Comparison of ENCODE assay signal across 14 cellular contexts in the genomic region with DNA sequence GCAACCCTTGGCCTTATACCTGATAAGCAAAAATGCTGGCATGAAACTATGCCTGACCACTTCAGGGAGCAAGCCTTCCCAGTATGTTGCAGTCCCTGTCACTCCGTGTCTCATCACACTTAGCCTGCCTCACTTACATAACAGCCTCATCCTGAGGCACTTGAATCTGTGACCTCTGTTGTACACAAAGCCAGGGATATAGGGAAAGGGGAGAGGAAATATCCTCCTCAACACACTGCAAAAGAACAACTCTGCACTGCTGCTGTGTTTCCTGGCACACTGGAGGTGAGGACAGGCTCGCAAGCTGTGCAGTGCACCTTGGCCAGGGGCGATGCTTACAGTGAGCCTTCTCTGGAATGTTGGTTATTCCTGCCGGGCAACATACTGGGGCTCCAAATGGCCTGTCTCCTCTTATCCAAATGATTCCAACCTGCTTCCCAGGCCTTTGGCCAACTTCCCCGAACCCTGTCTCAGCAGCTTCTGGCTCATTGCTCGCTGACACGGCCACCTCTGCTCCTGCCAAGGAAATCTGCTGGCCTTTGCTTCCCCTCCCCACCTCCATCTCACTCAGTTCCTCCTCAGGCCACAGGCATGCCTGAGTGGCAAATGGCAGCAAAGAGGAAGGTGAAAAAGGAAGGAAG.
DNase-seq lines count a peak whose midpoint lies in the region; ATAC-seq lines count a peak whose summit lies in the region.
"Had no signal": no experiment of that assay in that cellular context is flagged by ENCODE, and none has a peak within 500 bp of the region (broad histone marks: within the 10 kb centered on the region; RNA-seq: fewer than 3 reads in every experiment).

No MANE protein-coding gene starts in this region.

- no peak overlapping the region for H3K14ac ChIP-seq in neuronal stem cell (ENCODE audit: low read length)

- H3K4me2 ChIP-seq in neuronal stem cell (ENCODE audit: insufficient read depth, low read length, poor library complexity, severe bottlenecking) (no peak overlapping the region), mesendoderm (ENCODE audit: low read length) (no peak overlapping the region)

- H3K4me1 ChIP-seq in neuronal stem cell (ENCODE audit: control insufficient read depth in 2 of 2, insufficient read depth in 1 of 2, low read depth in 1 of 2, low read length in 2 of 2) = peaks cover 9 to 33% of the 10 kb centered on the region in 2 donors
- H3K4me1 ChIP-seq in mesendoderm (ENCODE audit: control insufficient read depth, low read depth, low read length) = no peaks in the 10 kb centered on the region

- ATAC-seq in T-helper 17 cell (no peak), Right ventricle myocardium superior (ENCODE audit: poor library complexity) (peak; percentile 85), HG03135 (IDR thresholded peaks at IDR 0.05; ENCODE audit: unreplicated experiment) (no peak)
- ATAC-seq: activated naive CD4-positive, alpha-beta T cell treated with anti-CD3 and anti-CD28 coated beads, Interleukin-2, amount 50 U/mL, for 72 hours; naive thymus-derived CD8-positive, alpha-beta T cell; stimulated activated naive CD8-positive, alpha-beta T cell treated with anti-CD3 and anti-CD28 coated beads, Interleukin-15, Interleukin-2, amounts not matched to agents 100 U/mL and 50 U/mL, for 24 hours had no signal

- H2BK15ac ChIP-seq in neuronal stem cell (ENCODE audit: low read length) = no peak overlapping the region
- H2BK15ac ChIP-seq in mesendoderm (replicated peaks; ENCODE audit: low read depth) = no peak overlapping the region

- intact Hi-C loops in Right ventricle myocardium superior (cut with DNase I) = no loop called here

- H2BK120ac ChIP-seq in neuronal stem cell (ENCODE audit: low read depth, low read length) (no peak overlapping the region), mesendoderm (ENCODE audit: low read depth, low read length) (no peak overlapping the region)

- H3K27me3 ChIP-seq in neuronal stem cell (ENCODE audit: control insufficient read depth in 3 of 3, insufficient read depth in 3 of 3, low read depth in 1 of 3, low read length in 3 of 3) = no peaks in the 10 kb centered on the region
- no peaks in the 10 kb centered on the region for H3K27me3 ChIP-seq in mesendoderm (ENCODE audit: insufficient read depth, low read length, poor library complexity)

- no peaks in the 10 kb centered on the region for H3K79me2 ChIP-seq in mesendoderm (ENCODE audit: control insufficient read depth, insufficient read depth, low read length)

- H3K23ac ChIP-seq in neuronal stem cell (ENCODE audit: low read depth, low read length, poor library complexity) = no peak overlapping the region
- no peak overlapping the region for H3K23ac ChIP-seq in mesendoderm (ENCODE audit: low read length)

- no peaks in the 10 kb centered on the region for H3K36me3 ChIP-seq in neuronal stem cell (replicated peaks in 1 of 2; ENCODE audit: control insufficient read depth in 2 of 2, insufficient read depth in 2 of 2, low read length in 2 of 2)
- H3K36me3 ChIP-seq in mesendoderm (ENCODE audit: control insufficient read depth, insufficient read depth, low read length) = no peaks in the 10 kb centered on the region

- H3K4me3 Mint-ChIP-seq in T-helper 17 cell = no peak overlapping the region
- H3K4me3 Mint-ChIP-seq: naive thymus-derived CD8-positive, alpha-beta T cell had no signal

- H3K27me3 Mint-ChIP-seq in T-helper 17 cell = no peaks in the 10 kb centered on the region
- H3K27me3 Mint-ChIP-seq: naive thymus-derived CD8-positive, alpha-beta T cell had no signal

- H3K27ac Mint-ChIP-seq in T-helper 17 cell = peak overlapping the region; percentile 53
- H3K27ac Mint-ChIP-seq: activated naive CD4-positive, alpha-beta T cell treated with anti-CD3 and anti-CD28 coated beads, Interleukin-2, amount 50 U/mL, for 72 hours had no signal

- no peak overlapping the region for H2AK5ac ChIP-seq in neuronal stem cell (ENCODE audit: low read depth, low read length)
- H2AK5ac ChIP-seq in mesendoderm (ENCODE audit: low read length) = no peak overlapping the region

- no peaks in the 10 kb centered on the region for H3K9me3 ChIP-seq in T-helper 17 cell (ENCODE audit: control insufficient read depth, low read length, poor library complexity, severe bottlenecking)
- H3K9me3 ChIP-seq in neuronal stem cell (replicated peaks in 1 of 2; ENCODE audit: control insufficient read depth in 2 of 2, insufficient read depth in 1 of 2, low read depth in 1 of 2, low read length in 2 of 2) = no peaks in the 10 kb centered on the region

- peak; percentile 35 for DNase-seq in GDM1 (lab: John Stamatoyannopoulos, UW)
- DNase-seq in T-helper 17 cell = no peak
- peak; percentile 74 for DNase-seq in Right ventricle myocardium superior
- DNase-seq in neuronal stem cell (ENCODE audit: low spot score) = no peak
- no peak for DNase-seq in stimulated activated CD4-positive, alpha-beta T cell treated with anti-CD3 and anti-CD28 coated beads, Interleukin-15, amount 100 ng/mL, for 24 hours
- no peak for DNase-seq in stimulated activated naive CD4-positive, alpha-beta T cell treated with Interleukin-2 at 50 U/mL for 16 hours (lab: John Stamatoyannopoulos, UW)
- no peak for DNase-seq in mesendoderm
- DNase-seq: activated CD4-positive, alpha-beta T cell treated with anti-CD3 and anti-CD28 coated beads for 1 hour; AML-193; naive thymus-derived CD8-positive, alpha-beta T cell; stimulated activated naive CD8-positive, alpha-beta T cell treated with anti-CD3 and anti-CD28 coated beads, Interleukin-15, Interleukin-2, amounts not matched to agents 100 U/mL and 50 U/mL, for 24 hours had no signal

- H3K79me1 ChIP-seq in neuronal stem cell (ENCODE audit: low read depth, low read length) (no peaks in the 10 kb centered on the region), mesendoderm (ENCODE audit: low read length) (no peaks in the 10 kb centered on the region)

- H2BK12ac ChIP-seq in neuronal stem cell (ENCODE audit: low read length) = no peak overlapping the region

- H3K9ac ChIP-seq in neuronal stem cell (ENCODE audit: low read depth, low read length, poor library complexity) (no peak overlapping the region), mesendoderm (ENCODE audit: low read length) (no peak overlapping the region)

- H3K56ac ChIP-seq in mesendoderm (ENCODE audit: low read length) = no peak overlapping the region

- H3K18ac ChIP-seq in neuronal stem cell (ENCODE audit: low read length) = peak overlapping the region; percentile 1
- no peak overlapping the region for H3K18ac ChIP-seq in mesendoderm (ENCODE audit: low read length)

- H3K27ac ChIP-seq in neuronal stem cell (replicated peaks; ENCODE audit: low read length) = no peak overlapping the region
- no peak overlapping the region for H3K27ac ChIP-seq in mesendoderm (ENCODE audit: low read depth, low read length)
- H3K27ac ChIP-seq: RWPE1 had no signal

- H3K4ac ChIP-seq in neuronal stem cell (ENCODE audit: low read length) (no peak overlapping the region), mesendoderm (ENCODE audit: low read depth, low read length) (no peak overlapping the region)

- no peaks in the 10 kb centered on the region for H3K36me3 Mint-ChIP-seq in T-helper 17 cell (ENCODE audit: low read depth)
- H3K36me3 Mint-ChIP-seq: activated naive CD4-positive, alpha-beta T cell treated with anti-CD3 and anti-CD28 coated beads, Interleukin-2, amount 50 U/mL, for 72 hours; naive thymus-derived CD8-positive, alpha-beta T cell had no signal

- WGBS in neuronal stem cell (ENCODE audit: extremely low coverage in 2 of 2, insufficient read length in 2 of 2, insufficient replicate concordance in 1 of 2), 2 donors = no CpG with 5 or more reads among the region's 7 CpGs
- WGBS in mesendoderm (ENCODE audit: extremely low coverage, insufficient coverage, low lambda C conversion rate) = no CpG with 5 or more reads among the region's 7 CpGs

- no peak overlapping the region for H4K91ac ChIP-seq in neuronal stem cell (ENCODE audit: low read depth, low read length, poor library complexity)

- no peak overlapping the region for H4K8ac ChIP-seq in neuronal stem cell (ENCODE audit: low read depth, low read length)
- H4K8ac ChIP-seq in mesendoderm (ENCODE audit: low read depth, low read length) = no peak overlapping the region

- H3K4me3 ChIP-seq in neuronal stem cell (ENCODE audit: low read length in 2 of 2) (no peak overlapping the region), mesendoderm (ENCODE audit: low read length) (no peak overlapping the region)

- H3K4me1 Mint-ChIP-seq in T-helper 17 cell = peaks cover 40% of the 10 kb centered on the region

- H2AFZ ChIP-seq in neuronal stem cell (ENCODE audit: low read length) = peak overlapping the region; percentile 79

- H2BK5ac ChIP-seq in neuronal stem cell (ENCODE audit: low read length) (no peak overlapping the region), mesendoderm (ENCODE audit: low read length) (no peak overlapping the region)

- H4K5ac ChIP-seq in mesendoderm (ENCODE audit: low read length) = no peak overlapping the region

Comparison
In these comparisons a context has a peak if more than half of its experiments do, and no peak if none do; other contexts are left out.
1. DNase-seq: peak in GDM1 (single experiment) and Right ventricle myocardium superior (single experiment); none in T-helper 17 cell (0 of 3), neuronal stem cell (single experiment), stimulated activated CD4-positive, alpha-beta T cell treated with anti-CD3 and anti-CD28 coated beads, Interleukin-15, amount 100 ng/mL, for 24 hours (single experiment), stimulated activated naive CD4-positive, alpha-beta T cell treated with Interleukin-2 at 50 U/mL for 16 hours (single experiment) and mesendoderm (single experiment).